29 cellular contexts compared by ENCODE assay signal in genomic region chr4:120215350-120215749, GRCh38.
"Had no signal": no experiment of that assay in that cellular context is flagged by ENCODE, and none has a peak within 500 bp of the region (broad histone marks: within the 10 kb centered on the region; RNA-seq: fewer than 3 reads in every experiment).

No MANE protein-coding gene starts in this region.

- DNase-seq: kidney; left colon; left lung; lower lobe of right lung; mammary epithelial cell; mesenchymal stem cell; naive thymus-derived CD8-positive, alpha-beta T cell; occipital lobe; psoas muscle; right lobe of liver; stimulated activated CD4-positive, alpha-beta T cell treated with anti-CD3 and anti-CD28 coated beads, Interleukin-12 subunit alpha, Interleukin-12 subunit beta, amount 100 ng/mL, for 4 hours; stimulated activated CD4-positive, alpha-beta T cell treated with anti-CD3 and anti-CD28 coated beads, Interleukin-15, amount 100 ng/mL, for 24 hours; stimulated activated CD4-positive, alpha-beta T cell treated with anti-CD3 and anti-CD28 coated beads, Interleukin-2, amount 100 ng/mL, for 24 hours; stimulated activated CD4-positive, alpha-beta T cell treated with anti-CD3 and anti-CD28 coated beads, Interleukin-4, amount 100 ng/mL, for 1 hour; stimulated activated naive B cell treated with anti-CD40 and anti-IgM and Interleukin-4, amounts not matched to agents 10 μg/mL and 1 μg/mL and 100 μg/mL, for 72 hours; stimulated activated naive CD8-positive, alpha-beta T cell treated with anti-CD3 and anti-CD28 coated beads, Interleukin-15, Interleukin-2, amounts not matched to agents 100 U/mL and 50 U/mL, for 24 hours; stomach; testis; tibial artery; trophoblast cell; upper lobe of right lung had no signal

- H3K4me3 ChIP-seq: hepatocyte, left lung, lower lobe of right lung, neural progenitor cell, psoas muscle, right lobe of liver, skin epidermis, stomach, testis, tibial artery, upper lobe of right lung had no signal

- H2AFZ ChIP-seq: hepatocyte, neural progenitor cell, parathyroid adenoma had no signal

- H3K4me1 Mint-ChIP-seq: naive thymus-derived CD8-positive, alpha-beta T cell; nephron; neural progenitor cell; stimulated activated naive B cell treated with anti-CD40 and anti-IgM and Interleukin-4, amounts not matched to agents 10 μg/mL and 1 μg/mL and 100 μg/mL, for 72 hours had no signal

- H3K27me3 Mint-ChIP-seq: stimulated activated naive B cell treated with anti-CD40 and anti-IgM and Interleukin-4, amounts not matched to agents 10 μg/mL and 1 μg/mL and 100 μg/mL, for 72 hours had no signal

- H3K4me2 ChIP-seq: hepatocyte, neural progenitor cell had no signal

- H3K36me3 ChIP-seq: left lung, lower lobe of right lung, neural progenitor cell, neutrophil, right lobe of liver, stomach, tibial artery, upper lobe of right lung had no signal

- H3K9ac ChIP-seq: neural progenitor cell, parathyroid adenoma had no signal

- H3K27ac Mint-ChIP-seq: naive thymus-derived CD8-positive, alpha-beta T cell; nephron; neural progenitor cell; stimulated activated naive B cell treated with anti-CD40 and anti-IgM and Interleukin-4, amounts not matched to agents 10 μg/mL and 1 μg/mL and 100 μg/mL, for 72 hours had no signal

- H3K79me2 ChIP-seq: hepatocyte, parathyroid adenoma had no signal

- ATAC-seq: left colon; left lung; lower lobe of right lung; naive thymus-derived CD8-positive, alpha-beta T cell; psoas muscle; right lobe of liver; stimulated activated naive B cell treated with anti-CD40 and anti-IgM and Interleukin-4, amounts not matched to agents 10 μg/mL and 1 μg/mL and 100 μg/mL, for 72 hours; stimulated activated naive CD8-positive, alpha-beta T cell treated with anti-CD3 and anti-CD28 coated beads, Interleukin-15, Interleukin-2, amounts not matched to agents 100 U/mL and 50 U/mL, for 24 hours; upper lobe of right lung had no signal

- H3K36me3 Mint-ChIP-seq: naive thymus-derived CD8-positive, alpha-beta T cell; neural progenitor cell; stimulated activated naive B cell treated with anti-CD40 and anti-IgM and Interleukin-4, amounts not matched to agents 10 μg/mL and 1 μg/mL and 100 μg/mL, for 72 hours had no signal

- H3K27me3 ChIP-seq: hepatocyte, left lung, neural progenitor cell, neutrophil, right lobe of liver, stomach, testis, tibial artery, upper lobe of right lung had no signal

- H3K27ac ChIP-seq: hepatocyte, left lung, lower lobe of right lung, neural progenitor cell, neutrophil, parathyroid adenoma, psoas muscle, right lobe of liver, skin epidermis, stomach, testis, tibial artery, upper lobe of right lung had no signal

- H3K9me3 ChIP-seq: neutrophil, psoas muscle, right lobe of liver, testis, upper lobe of right lung had no signal

- H3K4me1 ChIP-seq: left lung, lower lobe of right lung, neural progenitor cell, parathyroid adenoma, psoas muscle, right lobe of liver, stomach, testis, tibial artery, upper lobe of right lung had no signal

- H3K4me3 Mint-ChIP-seq: naive thymus-derived CD8-positive, alpha-beta T cell; nephron; neural progenitor cell; stimulated activated naive B cell treated with anti-CD40 and anti-IgM and Interleukin-4, amounts not matched to agents 10 μg/mL and 1 μg/mL and 100 μg/mL, for 72 hours had no signal

- FAIRE-seq: islet of Langerhans, kidney, urothelium cell line had no signal
